ENCODE assay signal across 1 cellular context in genomic region chr10:72335394-72336258, GRCh38.
TF ChIP-seq lines count a peak whose summit lies in the region.

No MANE protein-coding gene starts in this region.

TF ChIP-seq in HepG2, 621 proteins besides CTCF, POLR2A, EP300 and RAD21 (continued from another document):
- TF ChIP-seq ZNF142 (CRISPR knock-in tag; IDR thresholded peaks at IDR 0.05), result no peak
